In genomic region chr17:67489273-67489672, GRCh38 we compare ENCODE assay signal across 17 cellular contexts.
DNase-seq lines count a peak whose midpoint lies in the region; ATAC-seq, FAIRE-seq and TF ChIP-seq lines count a peak whose summit lies in the region.
"Had no signal": no experiment of that assay in that cellular context is flagged by ENCODE, and none has a peak within 500 bp of the region (broad histone marks: within the 10 kb centered on the region; RNA-seq: fewer than 3 reads in every experiment).

No MANE protein-coding gene starts in this region.

- ATAC-seq in stimulated activated memory B cell treated with anti-CD40 and anti-IgM and Interleukin-4, amounts not matched to agents 10 μg/mL and 1 μg/mL and 100 μg/mL, for 72 hours: peak; percentile 31
- ATAC-seq in HG02870 (IDR thresholded peaks at IDR 0.05; ENCODE audit: unreplicated experiment): no peak

- H3K27ac Mint-ChIP-seq in stimulated activated memory B cell treated with anti-CD40 and anti-IgM and Interleukin-4, amounts not matched to agents 10 μg/mL and 1 μg/mL and 100 μg/mL, for 72 hours: peak overlapping the region; percentile 70

- DNase-seq in GM12891 (ENCODE audit: insufficient read length, low spot score) (no peak), MV-4-11 (lab: John Stamatoyannopoulos, UW) (peak; percentile 64), dorsolateral prefrontal cortex (no peak), mucosa of gallbladder (ENCODE audit: low spot score) (no peak)
- no peak for DNase-seq in effector CD4-positive, alpha-beta T cell
- DNase-seq: DMS153, NCI-H2029 treated with DMSO at 0.1 percent for 48 hours, NCI-H526 had no signal

- H3K36me3 Mint-ChIP-seq in stimulated activated memory B cell treated with anti-CD40 and anti-IgM and Interleukin-4, amounts not matched to agents 10 μg/mL and 1 μg/mL and 100 μg/mL, for 72 hours: peaks cover 5% of the 10 kb centered on the region

- H3K4me3 ChIP-seq in dorsolateral prefrontal cortex: no peak overlapping the region
- H3K4me3 ChIP-seq: BLaER1, right atrium auricular region, suprapubic skin had no signal

- no peaks in the 10 kb centered on the region for H3K27me3 Mint-ChIP-seq in stimulated activated memory B cell treated with anti-CD40 and anti-IgM and Interleukin-4, amounts not matched to agents 10 μg/mL and 1 μg/mL and 100 μg/mL, for 72 hours
- H3K27me3 Mint-ChIP-seq: activated naive CD8-positive, alpha-beta T cell had no signal

- intact Hi-C loops in dorsolateral prefrontal cortex (cut with DNase I): no loop called here

- no peaks in the 10 kb centered on the region for H3K9me3 Mint-ChIP-seq in stimulated activated memory B cell treated with anti-CD40 and anti-IgM and Interleukin-4, amounts not matched to agents 10 μg/mL and 1 μg/mL and 100 μg/mL, for 72 hours

- no peak for TF ChIP-seq CTCF in dorsolateral prefrontal cortex (IDR thresholded peaks at IDR 0.05 in 54 of 56, conservative IDR thresholded peaks at IDR 0.05 in 2 of 56; ENCODE audit: low read depth in 1 of 56, partially characterized antibody in 56 of 56)

- H3K27me3 ChIP-seq in dorsolateral prefrontal cortex: no peaks in the 10 kb centered on the region
- H3K27me3 ChIP-seq: BLaER1, right atrium auricular region, suprapubic skin had no signal

- H3K4me1 Mint-ChIP-seq in stimulated activated memory B cell treated with anti-CD40 and anti-IgM and Interleukin-4, amounts not matched to agents 10 μg/mL and 1 μg/mL and 100 μg/mL, for 72 hours: peaks cover 26% of the 10 kb centered on the region

- H3K27ac ChIP-seq in dorsolateral prefrontal cortex: peak overlapping the region in 54 of 59 donors; percentile 4 to 94 (median 76)
- H3K27ac ChIP-seq: BLaER1, neutrophil, suprapubic skin had no signal

- FAIRE-seq in GM12891 (lab: Jason Lieb, UNC): no peak
- FAIRE-seq: keratinocyte, RCC 7860 had no signal

- no peak for TF ChIP-seq POLR2A in GM12891 (IDR thresholded peaks at IDR 0.05; ENCODE audit: low read depth, low read length)

- H3K4me3 Mint-ChIP-seq in stimulated activated memory B cell treated with anti-CD40 and anti-IgM and Interleukin-4, amounts not matched to agents 10 μg/mL and 1 μg/mL and 100 μg/mL, for 72 hours: no peak overlapping the region
- H3K4me3 Mint-ChIP-seq: activated naive CD8-positive, alpha-beta T cell had no signal

TF ChIP-seq in GM12891, 5 proteins besides CTCF, POLR2A, EP300 and RAD21:
- TF ChIP-seq SPI1 (IDR thresholded peaks at IDR 0.05; ENCODE audit: low read depth, low read length) (peak; percentile 17; the same call in 1 of the 2 replicates), PAX5 (IDR thresholded peaks at IDR 0.05; ENCODE audit: insufficient read depth, low read length, severe bottlenecking) (no peak)
